ENCODE assay signal across 18 cellular contexts in the genomic region with DNA sequence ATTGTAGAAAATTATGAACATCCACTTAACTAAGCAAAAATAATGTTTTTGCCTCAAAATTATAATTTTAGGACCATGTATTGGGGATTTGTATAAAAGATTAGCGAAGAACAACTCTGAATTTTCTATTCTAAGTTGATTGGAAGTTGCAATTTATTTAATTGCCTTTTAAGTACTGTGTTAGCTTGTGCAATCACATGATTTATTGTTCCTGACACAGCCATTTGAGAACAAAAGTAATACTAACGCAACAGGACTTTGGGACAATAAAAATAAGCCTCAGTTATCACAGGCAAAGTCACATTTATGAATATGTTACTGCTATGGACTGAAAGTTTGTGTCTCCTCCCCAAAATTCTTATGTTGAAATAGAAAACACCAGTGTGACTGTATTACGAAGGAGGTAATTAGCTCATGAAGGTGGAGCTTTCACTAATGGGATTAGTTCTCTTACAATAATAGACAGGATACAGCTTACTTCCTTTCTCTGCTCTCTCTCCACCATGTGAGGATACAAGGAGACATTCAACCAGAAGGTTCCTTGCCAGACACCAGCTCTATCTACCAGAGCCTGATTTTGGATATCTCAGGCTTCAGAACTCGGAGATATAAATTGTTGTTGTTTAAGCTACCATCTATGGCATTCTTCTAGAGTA.
DNase-seq lines count a peak whose midpoint lies in the region; FAIRE-seq and TF ChIP-seq lines count a peak whose summit lies in the region.
"Had no signal": no experiment of that assay in that cellular context is flagged by ENCODE, and none has a peak within 500 bp of the region (broad histone marks: within the 10 kb centered on the region; RNA-seq: fewer than 3 reads in every experiment).

No MANE protein-coding gene starts in this region.

- H2AFZ ChIP-seq in H1 (ENCODE audit: low read length) = peak overlapping the region; percentile 90

- H2BK15ac ChIP-seq in H1 (ENCODE audit: low read length) = no peak overlapping the region

- no peak overlapping the region for H3K18ac ChIP-seq in H1 (ENCODE audit: extremely low read depth, low read length)

- WGBS in H1 (ENCODE audit: extremely low coverage in 1 of 2, insufficient coverage in 1 of 2, insufficient read length in 1 of 2, insufficient replicate concordance in 2 of 2, low coverage in 1 of 2, low lambda C conversion rate in 2 of 2, missing lambda C conversion rate in 1 of 2), 2 experiments = 93% methylated on average over 4 of the region's 4 CpGs; no CpG with 5 or more reads in 1 of the 2 experiments
- WGBS in small intestine, 3 donors = 30 to 58% (median 36%) methylated on average over 4 of the region's 4 CpGs

- no peak overlapping the region for H3K4me3 ChIP-seq in H1 (ENCODE audit: extremely low read depth in 1 of 4, insufficient read depth in 2 of 4, low read depth in 3 of 4, low read length in 4 of 4)
- no peak overlapping the region for H3K4me3 ChIP-seq in small intestine (ENCODE audit: low read depth in 1 of 2, low read length in 2 of 2)
- H3K4me3 ChIP-seq: BLaER1, HAP-1 had no signal

- no peak overlapping the region for H3K56ac ChIP-seq in H1 (replicated peaks; ENCODE audit: insufficient read length, low read depth, low read length)

- no peak overlapping the region for H4K5ac ChIP-seq in H1 (ENCODE audit: insufficient read length, low read depth, low read length)

- no peaks in the 10 kb centered on the region for H3K23me2 ChIP-seq in H1 (ENCODE audit: low read depth, low read length)

- H3K36me3 ChIP-seq in H1 (ENCODE audit: control insufficient read depth in 2 of 4, insufficient read depth in 4 of 4, low read length in 3 of 4) (no peaks in the 10 kb centered on the region), small intestine (ENCODE audit: control insufficient read depth in 2 of 2, insufficient read depth in 2 of 2, low read length in 2 of 2) (no peaks in the 10 kb centered on the region)
- H3K36me3 ChIP-seq: BLaER1, HAP-1 had no signal

- H3K23ac ChIP-seq in H1 (ENCODE audit: insufficient read length) = no peak overlapping the region

- H3K4ac ChIP-seq in H1 (replicated peaks; ENCODE audit: insufficient read length, low read depth, low read length) = no peak overlapping the region

- no peak overlapping the region for H3K27ac ChIP-seq in H1 (ENCODE audit: low read depth, low read length)
- no peak overlapping the region for H3K27ac ChIP-seq in small intestine (ENCODE audit: low read depth in 1 of 2, low read length in 1 of 2)
- H3K27ac ChIP-seq: 22Rv1, BLaER1 had no signal

- H3K9ac ChIP-seq in H1 (replicated peaks in 1 of 4; ENCODE audit: extremely low read depth in 1 of 4, low read depth in 3 of 4, low read length in 3 of 4) = no peak overlapping the region
- H3K9ac ChIP-seq: BLaER1 had no signal

- no peaks in the 10 kb centered on the region for H3K27me3 ChIP-seq in H1 (replicated peaks in 1 of 4; ENCODE audit: control insufficient read depth in 3 of 4, extremely low read depth in 1 of 4, insufficient read depth in 3 of 4, low read length in 3 of 4)
- no peaks in the 10 kb centered on the region for H3K27me3 ChIP-seq in small intestine (ENCODE audit: control insufficient read depth in 2 of 2, insufficient read depth in 2 of 2, low read length in 2 of 2)
- H3K27me3 ChIP-seq: BLaER1 had no signal

- H2BK12ac ChIP-seq in H1 (ENCODE audit: low read depth, low read length) = no peak overlapping the region

- POLR2A ChIA-PET in H1 (lab: Charles Lee; ENCODE audit: partially characterized antibody) = no interaction called here

- H2AK5ac ChIP-seq in H1 (ENCODE audit: low read depth, low read length) = no peak overlapping the region

- no peak overlapping the region for H4K8ac ChIP-seq in H1 (ENCODE audit: extremely low read depth, insufficient read depth, low read length)

- no peak overlapping the region for H3K4me2 ChIP-seq in H1 (ENCODE audit: insufficient read depth in 1 of 2, low read depth in 2 of 2, low read length in 2 of 2)
- H3K4me2 ChIP-seq: BLaER1 had no signal

- no peak for TF ChIP-seq RAD21 in H1 (IDR thresholded peaks at IDR 0.05 in 1 of 2, conservative IDR thresholded peaks at IDR 0.05 in 1 of 2; ENCODE audit: low read depth in 2 of 2, low read length in 2 of 2)

- H2BK5ac ChIP-seq in H1 (ENCODE audit: low read depth, low read length) = no peak overlapping the region

- no peaks in the 10 kb centered on the region for H4K20me1 ChIP-seq in H1 (replicated peaks in 1 of 2; ENCODE audit: control insufficient read depth in 1 of 2, insufficient read depth in 2 of 2, low read length in 2 of 2)
- H4K20me1 ChIP-seq: BLaER1 had no signal

- no peak overlapping the region for H2BK20ac ChIP-seq in H1 (ENCODE audit: low read length)

- no peak for FAIRE-seq in H1 (lab: Jason Lieb, UNC)
- FAIRE-seq in small intestine (lab: Jason Lieb, UNC) = no peak
- FAIRE-seq: HTR-8/SVneo had no signal

- DNase-seq in NCI-H1105 treated with DMSO at 0.1 percent for 48 hours (lab: John Stamatoyannopoulos, UW) = peak; percentile 44
- no peak for DNase-seq in NCI-H1105 (lab: John Stamatoyannopoulos, UW)
- DNase-seq in NOMO-1 (lab: John Stamatoyannopoulos, UW; ENCODE audit: unreplicated experiment in 2 of 2) = peak; percentile 28 to 76
- DNase-seq in H1 (ENCODE audit: low read depth in 1 of 2, low spot score in 2 of 2) = no peak
- peak; percentile 1 for DNase-seq in small intestine
- no peak for DNase-seq in DMS 273 (lab: John Stamatoyannopoulos, UW; ENCODE audit: unreplicated experiment)
- no peak for DNase-seq in SIG-M5 treated with dmso at 0.1 percent for 504 hours (lab: John Stamatoyannopoulos, UW; ENCODE audit: unreplicated experiment)
- DNase-seq in GF-D8 (lab: John Stamatoyannopoulos, UW) = no peak
- DNase-seq: CD8-positive, alpha-beta memory T cell; DMS 273 treated with DMSO at 0.1 percent for 48 hours; NCI-H1048; NCI-H187; SHP77 treated with DMSO at 0.1 percent for 48 hours; SW 1271 had no signal

- no peak for TF ChIP-seq EP300 in H1 (IDR thresholded peaks at IDR 0.05; ENCODE audit: borderline replicate concordance in 1 of 2, low read depth in 2 of 2, low read length in 2 of 2)

- no peak overlapping the region for H4K91ac ChIP-seq in H1 (replicated peaks; ENCODE audit: insufficient read length, low read length)

- H3K79me1 ChIP-seq in H1 (ENCODE audit: low read depth, low read length) = no peaks in the 10 kb centered on the region

- H3K9me3 ChIP-seq in H1 (ENCODE audit: insufficient read depth in 2 of 2, low read depth in 1 of 2, low read length in 1 of 2) = no peaks in the 10 kb centered on the region
- H3K9me3 ChIP-seq in small intestine (ENCODE audit: control insufficient read depth, low read depth) = no peaks in the 10 kb centered on the region
- H3K9me3 ChIP-seq: BLaER1, HAP-1 had no signal

- no peak for TF ChIP-seq CTCF in H1 (IDR thresholded peaks at IDR 0.05; ENCODE audit: control extremely low read depth in 1 of 3, insufficient read depth in 1 of 3, low read depth in 1 of 3, low read length in 3 of 3)

- no peaks in the 10 kb centered on the region for H3K79me2 ChIP-seq in H1 (ENCODE audit: control insufficient read depth in 1 of 2, insufficient read depth in 2 of 2, low read length in 2 of 2)

- CTCF ChIA-PET in H1 (lab: Charles Lee; ENCODE audit: partially characterized antibody) = no interaction called here

- TF ChIP-seq POLR2A in H1 (IDR thresholded peaks at IDR 0.05; ENCODE audit: control extremely low read depth in 1 of 2, low read depth in 2 of 2, low read length in 2 of 2) = no peak

- H3K4me1 ChIP-seq in H1 (replicated peaks in 1 of 4; ENCODE audit: control insufficient read depth in 3 of 4, insufficient read depth in 4 of 4, low read length in 3 of 4) = no peaks in the 10 kb centered on the region
- no peaks in the 10 kb centered on the region for H3K4me1 ChIP-seq in small intestine (ENCODE audit: control insufficient read depth in 2 of 2, insufficient read depth in 1 of 2, low read depth in 1 of 2, low read length in 1 of 2)
- H3K4me1 ChIP-seq: BLaER1 had no signal

- H3K14ac ChIP-seq in H1 (ENCODE audit: insufficient read length) = no peak overlapping the region

- H2BK120ac ChIP-seq in H1 (replicated peaks; ENCODE audit: low read depth, low read length) = no peak overlapping the region

TF ChIP-seq in H1, 55 proteins besides CTCF, POLR2A, EP300 and RAD21:
- TF ChIP-seq FOSL1 (IDR thresholded peaks at IDR 0.05; ENCODE audit: insufficient read depth, low read depth, low read length) = no peak
- TF ChIP-seq, protein P1, sequence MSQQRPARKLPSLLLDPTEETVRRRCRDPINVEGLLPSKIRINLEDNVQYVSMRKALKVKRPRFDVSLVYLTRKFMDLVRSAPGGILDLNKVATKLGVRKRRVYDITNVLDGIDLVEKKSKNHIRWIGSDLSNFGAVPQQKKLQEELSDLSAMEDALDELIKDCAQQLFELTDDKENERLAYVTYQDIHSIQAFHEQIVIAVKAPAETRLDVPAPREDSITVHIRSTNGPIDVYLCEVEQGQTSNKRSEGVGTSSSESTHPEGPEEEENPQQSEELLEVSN (IDR thresholded peaks at IDR 0.05) = no peak
- TF ChIP-seq RXRA (IDR thresholded peaks at IDR 0.05; ENCODE audit: insufficient read depth, low read depth, low read length) = no peak
- no peak for TF ChIP-seq NANOG (IDR thresholded peaks at IDR 0.05; ENCODE audit: insufficient read depth, low read depth, low read length, poor library complexity, severe bottlenecking)
- no peak for TF ChIP-seq CEBPB (IDR thresholded peaks at IDR 0.05; ENCODE audit: low read depth, low read length)
- TF ChIP-seq PHF8 (conservative IDR thresholded peaks at IDR 0.05; ENCODE audit: low read depth, low read length) = no peak
- TF ChIP-seq KDM4A (IDR thresholded peaks at IDR 0.05; ENCODE audit: low read depth, low read length, severe bottlenecking) = no peak
- TF ChIP-seq, protein P2, sequence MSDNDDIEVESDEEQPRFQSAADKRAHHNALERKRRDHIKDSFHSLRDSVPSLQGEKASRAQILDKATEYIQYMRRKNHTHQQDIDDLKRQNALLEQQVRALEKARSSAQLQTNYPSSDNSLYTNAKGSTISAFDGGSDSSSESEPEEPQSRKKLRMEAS (IDR thresholded peaks at IDR 0.05) = no peak
- no peak for TF ChIP-seq SAP30 (IDR thresholded peaks at IDR 0.05; ENCODE audit: insufficient read depth, insufficient replicate concordance, low read length)
- TF ChIP-seq CHD2 (IDR thresholded peaks at IDR 0.05; ENCODE audit: low read length) = no peak
- no peak for TF ChIP-seq RBBP5 (IDR thresholded peaks at IDR 0.05; ENCODE audit: borderline replicate concordance, low read depth, low read length)
- TF ChIP-seq HDAC6 (IDR thresholded peaks at IDR 0.05; ENCODE audit: low read depth, low read length) = no peak
- no peak for TF ChIP-seq CREB1 (IDR thresholded peaks at IDR 0.05)
- TF ChIP-seq GTF2F1 (IDR thresholded peaks at IDR 0.05; ENCODE audit: borderline replicate concordance, low read depth, low read length) = no peak
- TF ChIP-seq CBX5 (IDR thresholded peaks at IDR 0.05; ENCODE audit: low read depth, low read length) = no peak
- TF ChIP-seq POLR2AphosphoS5 (IDR thresholded peaks at IDR 0.05; ENCODE audit: low read depth, low read length) = no peak
- TF ChIP-seq YY1 (IDR thresholded peaks at IDR 0.05; ENCODE audit: low read depth, low read length) = no peak

Comparison
In these comparisons a context has a peak if more than half of its experiments do, and no peak if none do; other contexts are left out.
1. DNase-seq: peak in NCI-H1105 treated with DMSO at 0.1 percent for 48 hours (single experiment), NOMO-1 (2 of 2) and small intestine (single experiment); none in NCI-H1105 (single experiment), H1 (0 of 2), DMS 273 (single experiment), SIG-M5 treated with dmso at 0.1 percent for 504 hours (single experiment) and GF-D8 (single experiment).